Comparison of ENCODE assay signal across 8 cellular contexts in genomic region chr19:49877879-49878743, GRCh38. TPM values are rescaled to one million over a fixed set of nuclear protein-coding genes. Genes with fewer than 3 reads are reported as not detected.
DNase-seq lines count a peak whose midpoint lies in the region; ATAC-seq and TF ChIP-seq lines count a peak whose summit lies in the region.

No MANE protein-coding gene starts in this region.

- peak; percentile 13 for TF ChIP-seq POLR2A in GM10847 (IDR thresholded peaks at IDR 0.05; ENCODE audit: extremely low read depth, insufficient read length)
- peak; percentile 6 for TF ChIP-seq POLR2A in NB4 (IDR thresholded peaks at IDR 0.05; ENCODE audit: extremely low read depth, insufficient read length)
- TF ChIP-seq POLR2A in transverse colon (IDR thresholded peaks at IDR 0.05), result peak; percentile 5

- TF ChIP-seq CTCF in NB4 (IDR thresholded peaks at IDR 0.05; ENCODE audit: low read depth, low read length) (no peak), parathyroid adenoma (IDR thresholded peaks at IDR 0.05) (no peak), transverse colon (IDR thresholded peaks at IDR 0.05) (no peak)

- peaks cover 37% of the 10 kb centered on the region for H3K36me3 ChIP-seq in SK-N-MC (ENCODE audit: insufficient read depth, low read length)
- no peaks in the 10 kb centered on the region for H3K36me3 ChIP-seq in parathyroid adenoma (ENCODE audit: control insufficient read depth, insufficient read depth, low read length)
- peaks cover 0 to 31% (median 17%) of the 10 kb centered on the region in 4 donors for H3K36me3 ChIP-seq in transverse colon

- intact Hi-C loops in Right ventricle myocardium superior (cut with DNase I) (no loop called here), transverse colon (cut with DNase I; ENCODE audit: low total_unique reads) (loop anchor here (1.0 kb wide), 1 partner anchor 48 kb away; no protein-coding TSS in a partner anchor)

- TF ChIP-seq EP300 in transverse colon (IDR thresholded peaks at IDR 0.05; ENCODE audit: low read depth), result no peak

- no peaks in the 10 kb centered on the region for H3K27me3 ChIP-seq in parathyroid adenoma (ENCODE audit: control insufficient read depth, insufficient read depth, low read length)
- H3K27me3 ChIP-seq in transverse colon, result no peaks in the 10 kb centered on the region

- peaks cover 23% of the 10 kb centered on the region for H3K4me1 Mint-ChIP-seq in activated naive CD8-positive, alpha-beta T cell treated with anti-CD3 and anti-CD28 coated beads, Interleukin-2, amount 10 ng/mL, durations not matched to agents 7 days and 5 days

- H3K9ac ChIP-seq in SK-N-MC (ENCODE audit: insufficient read length) (peak overlapping the region; percentile 93), parathyroid adenoma (peak overlapping the region; percentile 32)

- peak; percentile 95 for DNase-seq in NB4 (ENCODE audit: low read depth)
- peak; percentile 86 for DNase-seq in SK-N-MC (ENCODE audit: low read depth, low spot score)
- peak; percentile 99 for DNase-seq in activated naive CD8-positive, alpha-beta T cell treated with anti-CD3 and anti-CD28 coated beads, Interleukin-2, amount 10 ng/mL, durations not matched to agents 7 days and 5 days
- peak; percentile 99 for DNase-seq in Right ventricle myocardium superior
- peak; percentile 99 for DNase-seq in transverse colon

- no peaks in the 10 kb centered on the region for H3K9me3 Mint-ChIP-seq in activated naive CD8-positive, alpha-beta T cell treated with anti-CD3 and anti-CD28 coated beads, Interleukin-2, amount 10 ng/mL, durations not matched to agents 7 days and 5 days

- in situ Hi-C loops in transverse colon (cut with MboI; ENCODE audit: low pct_ligation_motif_present in 1 of 4, low pct_unique_long_range_greater_than_20kb in 1 of 4, low sequenced_read_pairs in 3 of 4), result no loop called here

- H3K79me2 ChIP-seq in parathyroid adenoma, result peaks cover 11% of the 10 kb centered on the region

- peak overlapping the region; percentile 99 for H3K27ac ChIP-seq in SK-N-MC
- peak overlapping the region; percentile 96 for H3K27ac ChIP-seq in parathyroid adenoma
- peak overlapping the region; percentile 96 to 99 (median 98) for H3K27ac ChIP-seq in transverse colon

- H3K4me2 ChIP-seq in parathyroid adenoma (ENCODE audit: low read length), result peak overlapping the region; percentile 100

- H3K9me3 ChIP-seq in SK-N-MC (ENCODE audit: low read depth, low read length) (no peaks in the 10 kb centered on the region), parathyroid adenoma (ENCODE audit: control insufficient read depth, low read length) (no peaks in the 10 kb centered on the region), transverse colon (no peaks in the 10 kb centered on the region)

- H3K27ac Mint-ChIP-seq in activated naive CD8-positive, alpha-beta T cell treated with anti-CD3 and anti-CD28 coated beads, Interleukin-2, amount 10 ng/mL, durations not matched to agents 7 days and 5 days, result no peak overlapping the region

- no peaks in the 10 kb centered on the region for H3K27me3 Mint-ChIP-seq in activated naive CD8-positive, alpha-beta T cell treated with anti-CD3 and anti-CD28 coated beads, Interleukin-2, amount 10 ng/mL, durations not matched to agents 7 days and 5 days

- H3K4me1 ChIP-seq in parathyroid adenoma (peaks cover 6% of the 10 kb centered on the region), transverse colon (peaks cover 11 to 24% (median 17%) of the 10 kb centered on the region in 4 donors)

- H3K4me3 ChIP-seq in NB4 (ENCODE audit: low read depth, low read length), result peak overlapping the region; percentile 85
- H3K4me3 ChIP-seq in SK-N-MC, result peak overlapping the region; percentile 100
- H3K4me3 ChIP-seq in parathyroid adenoma (ENCODE audit: low read depth, low read length), result peak overlapping the region; percentile 100
- peak overlapping the region; percentile 50 to 98 (median 78) for H3K4me3 ChIP-seq in transverse colon

- H3K4me3 Mint-ChIP-seq in activated naive CD8-positive, alpha-beta T cell treated with anti-CD3 and anti-CD28 coated beads, Interleukin-2, amount 10 ng/mL, durations not matched to agents 7 days and 5 days, result no peak overlapping the region

- WGBS in transverse colon (ENCODE audit: low coverage in 1 of 2), 2 donors, result 15 to 55% methylated on average over 5 to 24 of the region's 41 CpGs

- ATAC-seq in HG02588 (IDR thresholded peaks at IDR 0.05; ENCODE audit: unreplicated experiment), result peak; percentile 36
- peak; percentile 67 for ATAC-seq in activated naive CD8-positive, alpha-beta T cell treated with anti-CD3 and anti-CD28 coated beads, Interleukin-2, amount 10 ng/mL, durations not matched to agents 7 days and 5 days (ENCODE audit: low read depth)
- peak; percentile 76 for ATAC-seq in Right ventricle myocardium superior (ENCODE audit: poor library complexity)

- H3K36me3 Mint-ChIP-seq in activated naive CD8-positive, alpha-beta T cell treated with anti-CD3 and anti-CD28 coated beads, Interleukin-2, amount 10 ng/mL, durations not matched to agents 7 days and 5 days, result peaks cover 10% of the 10 kb centered on the region

- H2AFZ ChIP-seq in parathyroid adenoma, result peak overlapping the region; percentile 71

- POLR2A ChIA-PET in activated naive CD8-positive, alpha-beta T cell treated with anti-CD3 and anti-CD28 coated beads, Interleukin-2, amount 10 ng/mL, durations not matched to agents 7 days and 5 days (lab: Charles Lee), result interaction anchor here (1.0 to 3.1 kb wide), 6 partner anchors 9 to 51 kb away, joined by 3 to 25 read pairs (median 8); partner anchors contain the start of genes ATF5, IL4I1, NUP62 and PNKP

RNA-seq across cellular contexts. Expression of gene TBC1D17, which starts 0.6 kb away (rescaled TPM):
- total RNA-seq in activated naive CD8-positive, alpha-beta T cell treated with anti-CD3 and anti-CD28 coated beads, Interleukin-2, amount 10 ng/mL, durations not matched to agents 7 days and 5 days, result 10 to 100 TPM; 51.3 to 53.4 TPM
- total RNA-seq in Right ventricle myocardium superior (46.0 TPM), transverse colon (10 to 100 TPM; 26.4 to 80.8 (median 47.9) TPM)

RNA-seq across cellular contexts. Expression of gene AKT1S1, which starts 1.0 kb away (rescaled TPM):
- total RNA-seq in activated naive CD8-positive, alpha-beta T cell treated with anti-CD3 and anti-CD28 coated beads, Interleukin-2, amount 10 ng/mL, durations not matched to agents 7 days and 5 days, result 10 to 100 TPM; 17.3 to 19.9 TPM
- total RNA-seq in Right ventricle myocardium superior (35.0 TPM), transverse colon (10 to 100 TPM; 15.3 to 29.7 (median 22.7) TPM)

RNA-seq across cellular contexts. Expression of gene PNKP, which starts 10.7 kb away (rescaled TPM):
- 100 to 1,000 TPM; 144 to 160 TPM for total RNA-seq in activated naive CD8-positive, alpha-beta T cell treated with anti-CD3 and anti-CD28 coated beads, Interleukin-2, amount 10 ng/mL, durations not matched to agents 7 days and 5 days
- total RNA-seq in Right ventricle myocardium superior (36.3 TPM), transverse colon (100 to 1,000 TPM in 2 of 4 donors, 10 to 100 TPM in 2; 60.8 to 128 (median 99.6) TPM)

RNA-seq across cellular contexts. Expression of gene IL4I1, which starts 18.6 kb away (rescaled TPM):
- 1 to 10 TPM; 1.4 to 1.7 TPM for total RNA-seq in activated naive CD8-positive, alpha-beta T cell treated with anti-CD3 and anti-CD28 coated beads, Interleukin-2, amount 10 ng/mL, durations not matched to agents 7 days and 5 days
- total RNA-seq in Right ventricle myocardium superior (not detected), transverse colon (1 to 10 TPM in 1 of 4 donors, not detected in 3; 2.1 TPM)

RNA-seq across cellular contexts. Expression of gene PTOV1, which starts 27.2 kb away (rescaled TPM):
- 100 to 1,000 TPM in 1 of 2 experiments, 10 to 100 TPM in 1; 99.7 to 102 TPM for total RNA-seq in activated naive CD8-positive, alpha-beta T cell treated with anti-CD3 and anti-CD28 coated beads, Interleukin-2, amount 10 ng/mL, durations not matched to agents 7 days and 5 days
- total RNA-seq in Right ventricle myocardium superior (120 TPM), transverse colon (100 to 1,000 TPM in 1 of 4 donors, 10 to 100 TPM in 3; 62.3 to 203 (median 66.8) TPM)

Comparison
In these comparisons a context has a peak if more than half of its experiments do, and no peak if none do; other contexts are left out.
1. Peak in every context shown above with its lines: DNase-seq, ATAC-seq, H3K4me3 ChIP-seq and H3K27ac ChIP-seq.